ENCODE assay signal across 1 cellular context in the genomic region with DNA sequence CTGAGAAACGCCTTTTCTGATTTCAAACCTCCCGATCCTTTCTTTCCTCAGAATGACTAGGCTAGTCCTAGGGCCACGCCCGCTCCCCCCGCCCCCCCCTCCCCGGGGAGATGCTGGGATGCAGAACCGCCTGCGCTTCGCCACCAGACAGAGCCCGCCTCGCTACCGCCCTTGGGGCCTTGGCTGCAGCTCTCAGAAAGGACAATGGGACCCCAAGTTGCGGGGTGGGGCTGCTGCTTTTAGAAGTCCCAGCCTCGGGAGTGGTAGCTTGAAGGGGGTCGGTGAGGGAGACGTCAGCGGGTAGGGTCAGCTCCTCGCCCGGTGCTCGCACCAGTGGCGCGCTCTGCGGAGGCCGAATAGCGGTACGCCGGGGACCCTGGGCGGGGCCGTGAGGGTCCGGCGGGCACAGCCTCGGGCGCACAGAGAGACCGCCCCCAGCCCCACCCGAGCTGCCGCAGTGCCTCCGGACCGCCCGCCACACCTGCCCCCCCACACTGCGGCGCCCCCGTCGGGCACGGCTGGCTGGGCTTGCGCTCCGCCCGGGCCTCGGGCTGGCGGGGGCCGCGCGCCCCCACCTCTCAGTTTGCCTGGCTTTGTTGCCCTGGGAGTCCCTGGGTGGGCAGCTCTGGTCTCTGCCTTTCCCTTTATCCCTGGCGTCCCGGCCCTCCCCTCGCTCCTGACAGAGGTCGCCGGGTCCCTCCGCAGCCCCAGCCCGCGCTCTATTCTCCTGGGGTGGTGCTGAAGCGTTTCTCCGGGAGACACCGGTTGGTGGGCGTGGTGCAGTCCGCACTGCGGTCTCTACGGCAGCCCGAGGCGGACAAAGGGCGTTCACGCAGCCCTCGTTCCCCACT.
TF ChIP-seq lines count a peak whose summit lies in the region.

No MANE protein-coding gene starts in this region.

TF ChIP-seq in HepG2, 621 proteins besides CTCF, POLR2A, EP300 and RAD21 (continued from another document and continues in another):
- TF ChIP-seq, protein P1, sequence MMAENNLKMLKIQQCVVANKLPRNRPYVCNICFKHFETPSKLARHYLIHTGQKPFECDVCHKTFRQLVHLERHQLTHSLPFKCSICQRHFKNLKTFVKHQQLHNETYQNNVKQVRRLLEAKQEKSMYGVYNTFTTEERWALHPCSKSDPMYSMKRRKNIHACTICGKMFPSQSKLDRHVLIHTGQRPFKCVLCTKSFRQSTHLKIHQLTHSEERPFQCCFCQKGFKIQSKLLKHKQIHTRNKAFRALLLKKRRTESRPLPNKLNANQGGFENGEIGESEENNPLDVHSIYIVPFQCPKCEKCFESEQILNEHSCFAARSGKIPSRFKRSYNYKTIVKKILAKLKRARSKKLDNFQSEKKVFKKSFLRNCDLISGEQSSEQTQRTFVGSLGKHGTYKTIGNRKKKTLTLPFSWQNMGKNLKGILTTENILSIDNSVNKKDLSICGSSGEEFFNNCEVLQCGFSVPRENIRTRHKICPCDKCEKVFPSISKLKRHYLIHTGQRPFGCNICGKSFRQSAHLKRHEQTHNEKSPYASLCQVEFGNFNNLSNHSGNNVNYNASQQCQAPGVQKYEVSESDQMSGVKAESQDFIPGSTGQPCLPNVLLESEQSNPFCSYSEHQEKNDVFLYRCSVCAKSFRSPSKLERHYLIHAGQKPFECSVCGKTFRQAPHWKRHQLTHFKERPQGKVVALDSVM (CRISPR knock-in tag; IDR thresholded peaks at IDR 0.05) = no peak
- TF ChIP-seq NRL (CRISPR knock-in tag; IDR thresholded peaks at IDR 0.05; ENCODE audit: borderline replicate concordance) = no peak
- TF ChIP-seq ISX (CRISPR knock-in tag; conservative IDR thresholded peaks at IDR 0.05) = no peak
- no peak for TF ChIP-seq ZNF768 (CRISPR knock-in tag; IDR thresholded peaks at IDR 0.05)
- TF ChIP-seq ZNF160 (CRISPR knock-in tag; IDR thresholded peaks at IDR 0.05) = no peak
- TF ChIP-seq ZNF33B (CRISPR knock-in tag; IDR thresholded peaks at IDR 0.05) = no peak
- no peak for TF ChIP-seq ZNF75D (CRISPR knock-in tag; IDR thresholded peaks at IDR 0.05; ENCODE audit: borderline replicate concordance)
- TF ChIP-seq JARID2 (CRISPR knock-in tag; IDR thresholded peaks at IDR 0.05; ENCODE audit: insufficient replicate concordance) = no peak
- TF ChIP-seq, protein P2, sequence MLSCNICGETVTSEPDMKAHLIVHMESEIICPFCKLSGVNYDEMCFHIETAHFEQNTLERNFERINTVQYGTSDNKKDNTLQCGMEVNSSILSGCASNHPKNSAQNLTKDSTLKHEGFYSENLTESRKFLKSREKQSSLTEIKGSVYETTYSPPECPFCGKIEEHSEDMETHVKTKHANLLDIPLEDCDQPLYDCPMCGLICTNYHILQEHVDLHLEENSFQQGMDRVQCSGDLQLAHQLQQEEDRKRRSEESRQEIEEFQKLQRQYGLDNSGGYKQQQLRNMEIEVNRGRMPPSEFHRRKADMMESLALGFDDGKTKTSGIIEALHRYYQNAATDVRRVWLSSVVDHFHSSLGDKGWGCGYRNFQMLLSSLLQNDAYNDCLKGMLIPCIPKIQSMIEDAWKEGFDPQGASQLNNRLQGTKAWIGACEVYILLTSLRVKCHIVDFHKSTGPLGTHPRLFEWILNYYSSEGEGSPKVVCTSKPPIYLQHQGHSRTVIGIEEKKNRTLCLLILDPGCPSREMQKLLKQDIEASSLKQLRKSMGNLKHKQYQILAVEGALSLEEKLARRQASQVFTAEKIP (CRISPR knock-in tag; IDR thresholded peaks at IDR 0.05; ENCODE audit: borderline replicate concordance) = no peak
- TF ChIP-seq, protein P3, sequence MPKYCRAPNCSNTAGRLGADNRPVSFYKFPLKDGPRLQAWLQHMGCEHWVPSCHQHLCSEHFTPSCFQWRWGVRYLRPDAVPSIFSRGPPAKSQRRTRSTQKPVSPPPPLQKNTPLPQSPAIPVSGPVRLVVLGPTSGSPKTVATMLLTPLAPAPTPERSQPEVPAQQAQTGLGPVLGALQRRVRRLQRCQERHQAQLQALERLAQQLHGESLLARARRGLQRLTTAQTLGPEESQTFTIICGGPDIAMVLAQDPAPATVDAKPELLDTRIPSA (CRISPR knock-in tag; IDR thresholded peaks at IDR 0.05; ENCODE audit: borderline replicate concordance) = no peak
- no peak for TF ChIP-seq ZBTB42 (CRISPR knock-in tag; IDR thresholded peaks at IDR 0.05)
- TF ChIP-seq ASH2L (IDR thresholded peaks at IDR 0.05; ENCODE audit: insufficient read length, low read depth, low read length) = peak; percentile 34
- TF ChIP-seq PCBP1 (IDR thresholded peaks at IDR 0.05; ENCODE audit: borderline replicate concordance, low read depth, low read length) = peak; percentile 69; the same call in 1 of the 2 replicates
- no peak for TF ChIP-seq ZNF589 (CRISPR knock-in tag; conservative IDR thresholded peaks at IDR 0.05)
- peak; percentile 60; the same call in 1 of the 2 replicates for TF ChIP-seq KLF12 (CRISPR knock-in tag; IDR thresholded peaks at IDR 0.05; ENCODE audit: borderline replicate concordance)
- TF ChIP-seq SMYD3 (CRISPR knock-in tag; IDR thresholded peaks at IDR 0.05) = no peak
- no peak for TF ChIP-seq TBL1XR1 (IDR thresholded peaks at IDR 0.05; ENCODE audit: borderline replicate concordance, low read length, partially characterized antibody)
- TF ChIP-seq, protein P4, sequence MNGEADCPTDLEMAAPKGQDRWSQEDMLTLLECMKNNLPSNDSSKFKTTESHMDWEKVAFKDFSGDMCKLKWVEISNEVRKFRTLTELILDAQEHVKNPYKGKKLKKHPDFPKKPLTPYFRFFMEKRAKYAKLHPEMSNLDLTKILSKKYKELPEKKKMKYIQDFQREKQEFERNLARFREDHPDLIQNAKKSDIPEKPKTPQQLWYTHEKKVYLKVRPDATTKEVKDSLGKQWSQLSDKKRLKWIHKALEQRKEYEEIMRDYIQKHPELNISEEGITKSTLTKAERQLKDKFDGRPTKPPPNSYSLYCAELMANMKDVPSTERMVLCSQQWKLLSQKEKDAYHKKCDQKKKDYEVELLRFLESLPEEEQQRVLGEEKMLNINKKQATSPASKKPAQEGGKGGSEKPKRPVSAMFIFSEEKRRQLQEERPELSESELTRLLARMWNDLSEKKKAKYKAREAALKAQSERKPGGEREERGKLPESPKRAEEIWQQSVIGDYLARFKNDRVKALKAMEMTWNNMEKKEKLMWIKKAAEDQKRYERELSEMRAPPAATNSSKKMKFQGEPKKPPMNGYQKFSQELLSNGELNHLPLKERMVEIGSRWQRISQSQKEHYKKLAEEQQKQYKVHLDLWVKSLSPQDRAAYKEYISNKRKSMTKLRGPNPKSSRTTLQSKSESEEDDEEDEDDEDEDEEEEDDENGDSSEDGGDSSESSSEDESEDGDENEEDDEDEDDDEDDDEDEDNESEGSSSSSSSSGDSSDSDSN (CRISPR knock-in tag; IDR thresholded peaks at IDR 0.05) = peak; percentile 24; the same call in 1 of the 2 replicates
- TF ChIP-seq HMG20B (CRISPR knock-in tag; conservative IDR thresholded peaks at IDR 0.05) = no peak
- TF ChIP-seq ZNF772 (CRISPR knock-in tag; IDR thresholded peaks at IDR 0.05) = 0 out of 2 replicates have a peak, but pooled peaks have one; percentile 43
- TF ChIP-seq, protein P5, sequence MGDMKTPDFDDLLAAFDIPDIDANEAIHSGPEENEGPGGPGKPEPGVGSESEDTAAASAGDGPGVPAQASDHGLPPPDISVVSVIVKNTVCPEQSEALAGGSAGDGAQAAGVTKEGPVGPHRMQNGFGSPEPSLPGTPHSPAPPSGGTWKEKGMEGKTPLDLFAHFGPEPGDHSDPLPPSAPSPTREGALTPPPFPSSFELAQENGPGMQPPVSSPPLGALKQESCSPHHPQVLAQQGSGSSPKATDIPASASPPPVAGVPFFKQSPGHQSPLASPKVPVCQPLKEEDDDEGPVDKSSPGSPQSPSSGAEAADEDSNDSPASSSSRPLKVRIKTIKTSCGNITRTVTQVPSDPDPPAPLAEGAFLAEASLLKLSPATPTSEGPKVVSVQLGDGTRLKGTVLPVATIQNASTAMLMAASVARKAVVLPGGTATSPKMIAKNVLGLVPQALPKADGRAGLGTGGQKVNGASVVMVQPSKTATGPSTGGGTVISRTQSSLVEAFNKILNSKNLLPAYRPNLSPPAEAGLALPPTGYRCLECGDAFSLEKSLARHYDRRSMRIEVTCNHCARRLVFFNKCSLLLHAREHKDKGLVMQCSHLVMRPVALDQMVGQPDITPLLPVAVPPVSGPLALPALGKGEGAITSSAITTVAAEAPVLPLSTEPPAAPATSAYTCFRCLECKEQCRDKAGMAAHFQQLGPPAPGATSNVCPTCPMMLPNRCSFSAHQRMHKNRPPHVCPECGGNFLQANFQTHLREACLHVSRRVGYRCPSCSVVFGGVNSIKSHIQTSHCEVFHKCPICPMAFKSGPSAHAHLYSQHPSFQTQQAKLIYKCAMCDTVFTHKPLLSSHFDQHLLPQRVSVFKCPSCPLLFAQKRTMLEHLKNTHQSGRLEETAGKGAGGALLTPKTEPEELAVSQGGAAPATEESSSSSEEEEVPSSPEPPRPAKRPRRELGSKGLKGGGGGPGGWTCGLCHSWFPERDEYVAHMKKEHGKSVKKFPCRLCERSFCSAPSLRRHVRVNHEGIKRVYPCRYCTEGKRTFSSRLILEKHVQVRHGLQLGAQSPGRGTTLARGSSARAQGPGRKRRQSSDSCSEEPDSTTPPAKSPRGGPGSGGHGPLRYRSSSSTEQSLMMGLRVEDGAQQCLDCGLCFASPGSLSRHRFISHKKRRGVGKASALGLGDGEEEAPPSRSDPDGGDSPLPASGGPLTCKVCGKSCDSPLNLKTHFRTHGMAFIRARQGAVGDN (CRISPR knock-in tag; IDR thresholded peaks at IDR 0.05) = no peak
- TF ChIP-seq, protein P6, sequence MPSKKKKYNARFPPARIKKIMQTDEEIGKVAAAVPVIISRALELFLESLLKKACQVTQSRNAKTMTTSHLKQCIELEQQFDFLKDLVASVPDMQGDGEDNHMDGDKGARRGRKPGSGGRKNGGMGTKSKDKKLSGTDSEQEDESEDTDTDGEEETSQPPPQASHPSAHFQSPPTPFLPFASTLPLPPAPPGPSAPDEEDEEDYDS (CRISPR knock-in tag; IDR thresholded peaks at IDR 0.05) = 0 out of 2 replicates have a peak, but pooled peaks have one; percentile 20
- TF ChIP-seq MAFG (CRISPR knock-in tag; IDR thresholded peaks at IDR 0.05) = no peak
- TF ChIP-seq, protein P7, sequence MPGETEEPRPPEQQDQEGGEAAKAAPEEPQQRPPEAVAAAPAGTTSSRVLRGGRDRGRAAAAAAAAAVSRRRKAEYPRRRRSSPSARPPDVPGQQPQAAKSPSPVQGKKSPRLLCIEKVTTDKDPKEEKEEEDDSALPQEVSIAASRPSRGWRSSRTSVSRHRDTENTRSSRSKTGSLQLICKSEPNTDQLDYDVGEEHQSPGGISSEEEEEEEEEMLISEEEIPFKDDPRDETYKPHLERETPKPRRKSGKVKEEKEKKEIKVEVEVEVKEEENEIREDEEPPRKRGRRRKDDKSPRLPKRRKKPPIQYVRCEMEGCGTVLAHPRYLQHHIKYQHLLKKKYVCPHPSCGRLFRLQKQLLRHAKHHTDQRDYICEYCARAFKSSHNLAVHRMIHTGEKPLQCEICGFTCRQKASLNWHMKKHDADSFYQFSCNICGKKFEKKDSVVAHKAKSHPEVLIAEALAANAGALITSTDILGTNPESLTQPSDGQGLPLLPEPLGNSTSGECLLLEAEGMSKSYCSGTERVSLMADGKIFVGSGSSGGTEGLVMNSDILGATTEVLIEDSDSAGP (CRISPR knock-in tag; IDR thresholded peaks at IDR 0.05; ENCODE audit: borderline replicate concordance) = peak; percentile 76
- peak; percentile 50; the same call in 1 of the 2 replicates for TF ChIP-seq PHF8 (CRISPR knock-in tag; IDR thresholded peaks at IDR 0.05)
- peak; percentile 58; the same call in 1 of the 2 replicates for TF ChIP-seq ZNF563 (CRISPR knock-in tag; IDR thresholded peaks at IDR 0.05)
- peak; percentile 40; the same call in 1 of the 2 replicates for TF ChIP-seq TARDBP (CRISPR knock-in tag; IDR thresholded peaks at IDR 0.05)
- no peak for TF ChIP-seq ZNF496 (CRISPR knock-in tag; IDR thresholded peaks at IDR 0.05; ENCODE audit: insufficient replicate concordance)
- TF ChIP-seq KMT2B (CRISPR knock-in tag; IDR thresholded peaks at IDR 0.05) = no peak
- no peak for TF ChIP-seq MTF2 (CRISPR knock-in tag; IDR thresholded peaks at IDR 0.05; ENCODE audit: borderline replicate concordance)
- no peak; the same call in 1 of the 2 replicates for TF ChIP-seq MYC (CRISPR knock-in tag; IDR thresholded peaks at IDR 0.05; ENCODE audit: borderline replicate concordance)
- TF ChIP-seq KMT2A (CRISPR knock-in tag; IDR thresholded peaks at IDR 0.05) = no peak
- TF ChIP-seq PLRG1 (conservative IDR thresholded peaks at IDR 0.05) = no peak
- TF ChIP-seq, protein P8, sequence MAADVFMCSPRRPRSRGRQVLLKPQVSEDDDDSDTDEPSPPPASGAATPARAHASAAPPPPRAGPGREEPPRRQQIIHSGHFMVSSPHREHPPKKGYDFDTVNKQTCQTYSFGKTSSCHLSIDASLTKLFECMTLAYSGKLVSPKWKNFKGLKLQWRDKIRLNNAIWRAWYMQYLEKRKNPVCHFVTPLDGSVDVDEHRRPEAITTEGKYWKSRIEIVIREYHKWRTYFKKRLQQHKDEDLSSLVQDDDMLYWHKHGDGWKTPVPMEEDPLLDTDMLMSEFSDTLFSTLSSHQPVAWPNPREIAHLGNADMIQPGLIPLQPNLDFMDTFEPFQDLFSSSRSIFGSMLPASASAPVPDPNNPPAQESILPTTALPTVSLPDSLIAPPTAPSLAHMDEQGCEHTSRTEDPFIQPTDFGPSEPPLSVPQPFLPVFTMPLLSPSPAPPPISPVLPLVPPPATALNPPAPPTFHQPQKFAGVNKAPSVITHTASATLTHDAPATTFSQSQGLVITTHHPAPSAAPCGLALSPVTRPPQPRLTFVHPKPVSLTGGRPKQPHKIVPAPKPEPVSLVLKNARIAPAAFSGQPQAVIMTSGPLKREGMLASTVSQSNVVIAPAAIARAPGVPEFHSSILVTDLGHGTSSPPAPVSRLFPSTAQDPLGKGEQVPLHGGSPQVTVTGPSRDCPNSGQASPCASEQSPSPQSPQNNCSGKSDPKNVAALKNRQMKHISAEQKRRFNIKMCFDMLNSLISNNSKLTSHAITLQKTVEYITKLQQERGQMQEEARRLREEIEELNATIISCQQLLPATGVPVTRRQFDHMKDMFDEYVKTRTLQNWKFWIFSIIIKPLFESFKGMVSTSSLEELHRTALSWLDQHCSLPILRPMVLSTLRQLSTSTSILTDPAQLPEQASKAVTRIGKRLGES (CRISPR knock-in tag; IDR thresholded peaks at IDR 0.05; ENCODE audit: borderline replicate concordance) = no peak
- TF ChIP-seq ZNF577 (CRISPR knock-in tag; IDR thresholded peaks at IDR 0.05; ENCODE audit: borderline replicate concordance, low read depth) = no peak
- peak; percentile 37; the same call in 1 of the 2 replicates for TF ChIP-seq IRF2 (CRISPR knock-in tag; IDR thresholded peaks at IDR 0.05)
